Comparison of ENCODE assay signal across 14 cellular contexts in genomic region chr4:176845636-176846035, GRCh38. TPM values are rescaled to one million over a fixed set of nuclear protein-coding genes. Genes with fewer than 3 reads are reported as not detected.
"Had no signal": no experiment of that assay in that cellular context is flagged by ENCODE, and none has a peak within 500 bp of the region (broad histone marks: within the 10 kb centered on the region; RNA-seq: fewer than 3 reads in every experiment).

No MANE protein-coding gene starts in this region.

- H3K27me3 Mint-ChIP-seq: activated naive CD4-positive, alpha-beta T cell treated with anti-CD3 and anti-CD28 coated beads, Interleukin-2, amount 50 U/mL, for 24 hours; stimulated activated naive B cell treated with anti-CD40 and anti-IgM and Interleukin-4, amounts not matched to agents 10 μg/mL and 1 μg/mL and 100 μg/mL, for 72 hours had no signal

- H3K4me3 Mint-ChIP-seq: activated naive CD4-positive, alpha-beta T cell treated with anti-CD3 and anti-CD28 coated beads, Interleukin-2, amount 50 U/mL, for 24 hours; nephron; stimulated activated naive B cell treated with anti-CD40 and anti-IgM and Interleukin-4, amounts not matched to agents 10 μg/mL and 1 μg/mL and 100 μg/mL, for 72 hours had no signal

- H3K27ac Mint-ChIP-seq: activated naive CD4-positive, alpha-beta T cell treated with anti-CD3 and anti-CD28 coated beads, Interleukin-2, amount 50 U/mL, for 24 hours; nephron; stimulated activated naive B cell treated with anti-CD40 and anti-IgM and Interleukin-4, amounts not matched to agents 10 μg/mL and 1 μg/mL and 100 μg/mL, for 72 hours had no signal

- H3K4me1 Mint-ChIP-seq: activated naive CD4-positive, alpha-beta T cell treated with anti-CD3 and anti-CD28 coated beads, Interleukin-2, amount 50 U/mL, for 24 hours had no signal

- H3K36me3 Mint-ChIP-seq: activated naive CD4-positive, alpha-beta T cell treated with anti-CD3 and anti-CD28 coated beads, Interleukin-2, amount 50 U/mL, for 24 hours; stimulated activated naive B cell treated with anti-CD40 and anti-IgM and Interleukin-4, amounts not matched to agents 10 μg/mL and 1 μg/mL and 100 μg/mL, for 72 hours had no signal

- H3K9me3 Mint-ChIP-seq: activated naive CD4-positive, alpha-beta T cell treated with anti-CD3 and anti-CD28 coated beads, Interleukin-2, amount 50 U/mL, for 24 hours; stimulated activated naive B cell treated with anti-CD40 and anti-IgM and Interleukin-4, amounts not matched to agents 10 μg/mL and 1 μg/mL and 100 μg/mL, for 72 hours had no signal

- DNase-seq: activated CD4-positive, alpha-beta T cell treated with anti-CD3 and anti-CD28 coated beads, Interleukin-2, amount 50 U/mL, for 1 hour; activated CD4-positive, CD25-positive, alpha-beta regulatory T cell; activated effector memory CD4-positive, alpha-beta T cell treated with Interleukin-2 at 50 U/mL for 16 hours; activated T-cell treated with anti-CD3 and anti-CD28 coated beads for 4 hours; amniotic stem cell; left colon; occipital lobe; right lobe of liver; stimulated activated CD4-positive, alpha-beta T cell treated with anti-CD3 and anti-CD28 coated beads, Interleukin-2, amount 100 ng/mL, for 24 hours; stimulated activated naive B cell treated with anti-CD40 and anti-IgM and Interleukin-4, amounts not matched to agents 10 μg/mL and 1 μg/mL and 100 μg/mL, for 72 hours had no signal

- ATAC-seq: left colon; right lobe of liver; stimulated activated naive B cell treated with anti-CD40 and anti-IgM and Interleukin-4, amounts not matched to agents 10 μg/mL and 1 μg/mL and 100 μg/mL, for 72 hours had no signal

RNA-seq across cellular contexts. Expression of gene VEGFC, which starts 52.9 kb away (rescaled TPM):
- total RNA-seq: activated CD8-positive, alpha-beta memory T cell treated with anti-CD3 and anti-CD28 coated beads for 36 hours; T-helper 1 cell treated with Interleukin-12 subunit alpha and Interleukin-12 subunit beta and Interleukin-4 antibody, amounts not matched to agents 30 ng/mL and 1 ng/mL, for 36 hours had no signal
